In the genomic region with DNA sequence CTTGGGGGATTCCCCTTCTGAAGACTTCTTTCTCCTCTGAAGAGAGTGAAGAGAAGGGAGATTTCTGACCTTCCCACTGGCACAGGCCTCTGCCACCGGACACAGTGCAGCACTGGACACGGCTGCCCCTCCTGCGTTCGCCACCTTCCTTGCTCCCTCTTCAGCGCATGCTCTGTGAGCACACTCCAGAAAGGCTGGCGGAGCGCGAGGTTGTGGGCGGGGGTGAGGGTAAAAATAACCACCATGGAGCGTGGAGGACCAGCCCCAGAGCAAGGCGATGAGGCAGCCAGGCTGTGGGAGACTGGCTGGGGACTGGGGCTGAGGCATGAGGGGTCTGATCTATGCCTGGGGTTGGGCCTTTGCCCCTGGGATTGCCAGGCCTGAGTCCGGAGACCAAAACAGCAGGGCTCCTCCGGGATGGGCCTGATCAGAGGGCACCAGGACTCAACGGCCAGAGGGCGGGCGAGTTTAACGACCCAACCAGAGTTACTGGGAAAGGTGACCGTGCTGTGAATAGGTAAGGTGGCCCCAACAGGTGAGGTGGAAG, we compare ENCODE assay signal across 1 cellular context.
TF ChIP-seq lines count a peak whose summit lies in the region.

No MANE protein-coding gene starts in this region.

TF ChIP-seq in SK-N-SH treated with all-trans-retinoic acid at 6 μM for 48 hours, 23 proteins besides CTCF, POLR2A, EP300 and RAD21 (continued from another document):
- TF ChIP-seq, protein P1, sequence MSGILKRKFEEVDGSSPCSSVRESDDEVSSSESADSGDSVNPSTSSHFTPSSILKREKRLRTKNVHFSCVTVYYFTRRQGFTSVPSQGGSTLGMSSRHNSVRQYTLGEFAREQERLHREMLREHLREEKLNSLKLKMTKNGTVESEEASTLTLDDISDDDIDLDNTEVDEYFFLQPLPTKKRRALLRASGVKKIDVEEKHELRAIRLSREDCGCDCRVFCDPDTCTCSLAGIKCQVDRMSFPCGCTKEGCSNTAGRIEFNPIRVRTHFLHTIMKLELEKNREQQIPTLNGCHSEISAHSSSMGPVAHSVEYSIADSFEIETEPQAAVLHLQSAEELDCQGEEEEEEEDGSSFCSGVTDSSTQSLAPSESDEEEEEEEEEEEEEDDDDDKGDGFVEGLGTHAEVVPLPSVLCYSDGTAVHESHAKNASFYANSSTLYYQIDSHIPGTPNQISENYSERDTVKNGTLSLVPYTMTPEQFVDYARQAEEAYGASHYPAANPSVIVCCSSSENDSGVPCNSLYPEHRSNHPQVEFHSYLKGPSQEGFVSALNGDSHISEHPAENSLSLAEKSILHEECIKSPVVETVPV (CRISPR knock-in tag; IDR thresholded peaks at IDR 0.05) = no peak
- no peak for TF ChIP-seq OSR1 (CRISPR knock-in tag; IDR thresholded peaks at IDR 0.05)
- TF ChIP-seq, protein P2, sequence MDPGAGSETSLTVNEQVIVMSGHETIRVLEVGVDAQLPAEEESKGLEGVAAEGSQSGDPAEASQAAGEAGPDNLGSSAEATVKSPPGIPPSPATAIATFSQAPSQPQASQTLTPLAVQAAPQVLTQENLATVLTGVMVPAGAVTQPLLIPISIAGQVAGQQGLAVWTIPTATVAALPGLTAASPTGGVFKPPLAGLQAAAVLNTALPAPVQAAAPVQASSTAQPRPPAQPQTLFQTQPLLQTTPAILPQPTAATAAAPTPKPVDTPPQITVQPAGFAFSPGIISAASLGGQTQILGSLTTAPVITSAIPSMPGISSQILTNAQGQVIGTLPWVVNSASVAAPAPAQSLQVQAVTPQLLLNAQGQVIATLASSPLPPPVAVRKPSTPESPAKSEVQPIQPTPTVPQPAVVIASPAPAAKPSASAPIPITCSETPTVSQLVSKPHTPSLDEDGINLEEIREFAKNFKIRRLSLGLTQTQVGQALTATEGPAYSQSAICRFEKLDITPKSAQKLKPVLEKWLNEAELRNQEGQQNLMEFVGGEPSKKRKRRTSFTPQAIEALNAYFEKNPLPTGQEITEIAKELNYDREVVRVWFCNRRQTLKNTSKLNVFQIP (CRISPR knock-in tag; IDR thresholded peaks at IDR 0.05; ENCODE audit: borderline replicate concordance, low read depth) = no peak
- no peak for TF ChIP-seq ZFP3 (CRISPR knock-in tag; IDR thresholded peaks at IDR 0.05)
- TF ChIP-seq RARB (CRISPR knock-in tag; IDR thresholded peaks at IDR 0.05) = no peak
- TF ChIP-seq CSDC2 (CRISPR knock-in tag; IDR thresholded peaks at IDR 0.05) = no peak
- TF ChIP-seq ZNF565 (CRISPR knock-in tag; conservative IDR thresholded peaks at IDR 0.05; ENCODE audit: low read depth) = no peak
- TF ChIP-seq ZC3H10 (CRISPR knock-in tag; IDR thresholded peaks at IDR 0.05) = no peak
